Comparison of ENCODE assay signal across 22 cellular contexts in the genomic region with DNA sequence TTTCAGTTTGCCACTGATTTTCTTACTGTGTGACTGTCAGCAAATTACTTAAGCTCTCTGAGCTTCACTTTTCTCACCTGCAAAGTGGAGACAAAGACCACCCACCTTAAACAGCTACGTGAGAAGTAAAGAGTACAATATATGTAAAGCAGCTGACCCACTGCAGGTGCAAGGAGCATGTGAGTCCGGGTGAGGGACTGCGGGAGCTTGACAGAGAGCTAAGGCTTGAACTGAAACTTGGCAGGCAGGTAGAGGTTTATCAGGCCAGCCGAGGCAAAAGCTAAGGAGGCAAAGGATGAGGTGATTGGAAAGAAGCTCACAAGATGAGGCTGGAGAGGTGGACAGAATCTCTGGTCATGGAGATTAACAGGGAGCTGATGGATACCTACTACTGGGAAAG.
"Had no signal": no experiment of that assay in that cellular context is flagged by ENCODE, and none has a peak within 500 bp of the region (broad histone marks: within the 10 kb centered on the region; RNA-seq: fewer than 3 reads in every experiment).

No MANE protein-coding gene starts in this region.

- H3K4me3 ChIP-seq: breast epithelium, esophagus squamous epithelium, heart right ventricle, mucosa of descending colon, prostate gland, right atrium auricular region, testis, upper lobe of right lung had no signal

- H3K36me3 ChIP-seq: breast epithelium, esophagus squamous epithelium, prostate gland, upper lobe of right lung had no signal

- H3K4me3 Mint-ChIP-seq: activated CD4-positive, alpha-beta memory T cell treated with anti-CD3 and anti-CD28 coated beads for 36 hours; activated CD4-positive, alpha-beta T cell treated with anti-CD3 and anti-CD28 coated beads for 36 hours; immature natural killer cell; neural crest cell; T-helper 2 cell treated with Interferon-gamma antibody and Interleukin-4, amounts not matched to agents 5 μg/mL and 100 μg/mL, for 36 hours had no signal

- DNase-seq: activated CD4-positive, alpha-beta memory T cell treated with anti-CD3 and anti-CD28 coated beads for 36 hours; activated CD4-positive, alpha-beta T cell treated with anti-CD3 and anti-CD28 coated beads for 36 hours; activated naive CD4-positive, alpha-beta T cell treated with Interleukin-2 at 50 U/mL for 16 hours; activated T-cell treated with anti-CD3 and anti-CD28 coated beads for 4 hours; dermis blood vessel endothelial cell; effector memory CD4-positive, alpha-beta T cell; esophagus squamous epithelium; heart right ventricle; immature natural killer cell; mesenchymal stem cell; mucosa of descending colon; naive B cell; stimulated activated CD4-positive, alpha-beta T cell treated with anti-CD3 and anti-CD28 coated beads, Interleukin-12 subunit alpha, Interleukin-12 subunit beta, amount 100 ng/mL, for 4 hours; stimulated activated CD4-positive, alpha-beta T cell treated with anti-CD3 and anti-CD28 coated beads, Interleukin-1b, Interleukin-23, amount 100 ng/mL, for 48 hours; testis; upper lobe of right lung had no signal

- H3K4me1 Mint-ChIP-seq: immature natural killer cell, neural crest cell had no signal

- H3K4me1 ChIP-seq: breast epithelium, prostate gland, testis, upper lobe of right lung had no signal

- H3K27ac Mint-ChIP-seq: activated CD4-positive, alpha-beta memory T cell treated with anti-CD3 and anti-CD28 coated beads for 36 hours; activated CD4-positive, alpha-beta T cell treated with anti-CD3 and anti-CD28 coated beads for 36 hours; activated T-helper 2 cell treated with anti-CD3 and anti-CD28 coated beads, Interferon-gamma antibody, Interleukin-2, Interleukin-4, amounts not matched to agents 10 μg/mL and 5 μg/mL and 100 μg/mL, durations not matched to agents 14 hours and 24 hours and 36 hours; naive B cell; T-helper 2 cell treated with Interferon-gamma antibody and Interleukin-4, amounts not matched to agents 5 μg/mL and 100 μg/mL, for 36 hours had no signal

- H3K27me3 ChIP-seq: breast epithelium, esophagus squamous epithelium, heart right ventricle, right atrium auricular region, testis, upper lobe of right lung had no signal

- H3K9me3 ChIP-seq: breast epithelium, esophagus squamous epithelium, heart right ventricle, mucosa of descending colon, prostate gland, right atrium auricular region, testis, upper lobe of right lung had no signal

- ATAC-seq: activated CD4-positive, alpha-beta T cell treated with anti-CD3 and anti-CD28 coated beads for 36 hours; heart right ventricle; mucosa of descending colon; upper lobe of right lung had no signal

- H3K27me3 Mint-ChIP-seq: activated CD4-positive, alpha-beta memory T cell treated with anti-CD3 and anti-CD28 coated beads for 36 hours; activated CD4-positive, alpha-beta T cell treated with anti-CD3 and anti-CD28 coated beads for 36 hours; naive B cell had no signal

- H3K27ac ChIP-seq: breast epithelium, esophagus squamous epithelium, prostate gland, right atrium auricular region, testis, upper lobe of right lung had no signal
